ENCODE assay signal across 15 cellular contexts in the genomic region with DNA sequence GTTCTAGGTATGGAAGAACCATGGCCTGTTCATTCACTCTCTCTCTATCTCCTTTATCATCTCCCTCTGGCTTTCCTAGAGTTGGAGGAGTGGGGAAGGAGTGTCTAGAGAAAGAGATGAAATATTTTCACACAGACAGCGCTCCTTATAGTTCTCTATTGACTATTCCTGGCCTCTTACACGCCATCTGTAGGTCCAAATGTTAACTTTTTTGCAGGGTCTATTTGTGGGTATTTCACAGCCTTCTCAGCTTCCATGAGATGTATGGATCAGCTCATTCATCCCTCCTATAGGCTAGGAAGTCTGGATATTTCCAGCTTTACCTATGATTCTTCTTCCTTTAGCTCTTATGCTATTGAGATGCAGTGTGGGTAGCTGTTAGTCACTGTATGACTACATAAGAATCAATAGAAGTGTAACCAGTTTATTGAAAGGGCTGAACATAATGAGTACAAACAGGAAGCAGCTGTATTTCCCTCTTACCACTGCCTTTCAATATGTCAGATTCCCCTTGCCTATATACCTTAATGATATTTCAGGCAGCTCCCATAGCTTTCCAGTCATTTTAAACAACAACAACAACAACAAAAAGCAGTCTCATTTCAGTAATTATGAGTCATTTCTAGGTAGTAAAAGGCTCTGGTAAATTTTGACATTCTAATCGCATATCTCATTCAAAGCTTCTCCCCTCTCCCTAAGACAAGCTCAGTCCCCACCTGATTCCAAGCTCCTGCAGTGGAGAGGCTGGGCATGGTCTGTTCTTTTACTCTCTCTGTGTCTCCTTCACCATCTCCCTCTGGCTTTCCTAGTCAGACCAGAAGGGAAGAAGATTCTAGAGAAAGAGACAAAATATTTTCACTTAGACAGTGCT.
DNase-seq lines count a peak whose midpoint lies in the region; ATAC-seq and TF ChIP-seq lines count a peak whose summit lies in the region.
"Had no signal": no experiment of that assay in that cellular context is flagged by ENCODE, and none has a peak within 500 bp of the region (broad histone marks: within the 10 kb centered on the region; RNA-seq: fewer than 3 reads in every experiment).

No MANE protein-coding gene starts in this region.

- H3K9me3 Mint-ChIP-seq in activated naive CD4-positive, alpha-beta T cell treated with anti-CD3 and anti-CD28 coated beads, Interleukin-2, amount 50 U/mL, for 72 hours = no peaks in the 10 kb centered on the region
- H3K9me3 Mint-ChIP-seq in activated naive CD4-positive, alpha-beta T cell treated with anti-CD3 and anti-CD28 coated beads for 36 hours = no peaks in the 10 kb centered on the region
- H3K9me3 Mint-ChIP-seq: nephron had no signal

- no peaks in the 10 kb centered on the region for H3K9me3 ChIP-seq in OCI-LY1 (ENCODE audit: low read length)
- H3K9me3 ChIP-seq in neuronal stem cell (replicated peaks in 1 of 2; ENCODE audit: control insufficient read depth in 2 of 2, insufficient read depth in 1 of 2, low read depth in 1 of 2, low read length in 2 of 2) = peaks cover 3% of the 10 kb centered on the region in 2 donors
- H3K9me3 ChIP-seq: esophagus muscularis mucosa, stomach had no signal

- H3K23ac ChIP-seq in neuronal stem cell (ENCODE audit: low read depth, low read length, poor library complexity) = no peak overlapping the region

- no peaks in the 10 kb centered on the region for H3K79me2 ChIP-seq in OCI-LY1 (ENCODE audit: insufficient read depth, low read length)

- no peak overlapping the region for H3K14ac ChIP-seq in neuronal stem cell (ENCODE audit: low read length)

- H2BK12ac ChIP-seq in neuronal stem cell (ENCODE audit: low read length) = no peak overlapping the region

- no peak overlapping the region for H3K4me3 Mint-ChIP-seq in activated naive CD4-positive, alpha-beta T cell treated with anti-CD3 and anti-CD28 coated beads for 36 hours
- H3K4me3 Mint-ChIP-seq: nephron had no signal

- no peak overlapping the region for H2AFZ ChIP-seq in OCI-LY1 (ENCODE audit: low read length)
- H2AFZ ChIP-seq in neuronal stem cell (ENCODE audit: low read length) = peak overlapping the region; percentile 46
- H2AFZ ChIP-seq: GM23248 had no signal

- peaks cover 18% of the 10 kb centered on the region for H3K4me1 Mint-ChIP-seq in activated naive CD4-positive, alpha-beta T cell treated with anti-CD3 and anti-CD28 coated beads for 36 hours (ENCODE audit: low read depth)

- H3K27ac ChIP-seq in OCI-LY1 (ENCODE audit: low read depth, low read length, poor library complexity, severe bottlenecking) (no peak overlapping the region), neuronal stem cell (replicated peaks; ENCODE audit: low read length) (no peak overlapping the region)
- H3K27ac ChIP-seq: esophagus muscularis mucosa, GM23248, stomach had no signal

- no peaks in the 10 kb centered on the region for H3K9me2 ChIP-seq in OCI-LY1 (ENCODE audit: low read depth, low read length)

- H3K36me3 ChIP-seq in OCI-LY1 (ENCODE audit: insufficient read depth, low read length) (no peaks in the 10 kb centered on the region), neuronal stem cell (replicated peaks in 1 of 2; ENCODE audit: control insufficient read depth in 2 of 2, insufficient read depth in 2 of 2, low read length in 2 of 2) (no peaks in the 10 kb centered on the region)
- H3K36me3 ChIP-seq: esophagus muscularis mucosa, stomach had no signal

- peaks cover 3% of the 10 kb centered on the region for H3K4me1 ChIP-seq in OCI-LY1 (ENCODE audit: insufficient read depth, low read length, severe bottlenecking)
- no peaks in the 10 kb centered on the region for H3K4me1 ChIP-seq in neuronal stem cell (ENCODE audit: control insufficient read depth in 2 of 2, insufficient read depth in 1 of 2, low read depth in 1 of 2, low read length in 2 of 2)
- H3K4me1 ChIP-seq: esophagus muscularis mucosa, stomach had no signal

- H3K36me3 Mint-ChIP-seq in activated naive CD4-positive, alpha-beta T cell treated with anti-CD3 and anti-CD28 coated beads, Interleukin-2, amount 50 U/mL, for 72 hours = peaks cover 3% of the 10 kb centered on the region in 2 donors
- H3K36me3 Mint-ChIP-seq in activated naive CD4-positive, alpha-beta T cell treated with anti-CD3 and anti-CD28 coated beads for 36 hours (ENCODE audit: low read depth) = peaks cover 8% of the 10 kb centered on the region

- no peaks in the 10 kb centered on the region for H3K79me1 ChIP-seq in neuronal stem cell (ENCODE audit: low read depth, low read length)

- H3K27me3 ChIP-seq in OCI-LY1 (ENCODE audit: insufficient read depth, low read length) (no peaks in the 10 kb centered on the region), neuronal stem cell (ENCODE audit: control insufficient read depth in 3 of 3, insufficient read depth in 3 of 3, low read depth in 1 of 3, low read length in 3 of 3) (no peaks in the 10 kb centered on the region)
- H3K27me3 ChIP-seq: esophagus muscularis mucosa, stomach had no signal

- no peaks in the 10 kb centered on the region for H3K27me3 Mint-ChIP-seq in activated naive CD4-positive, alpha-beta T cell treated with anti-CD3 and anti-CD28 coated beads for 36 hours (ENCODE audit: low read depth)

- H3K27ac Mint-ChIP-seq in activated naive CD4-positive, alpha-beta T cell treated with anti-CD3 and anti-CD28 coated beads, Interleukin-2, amount 50 U/mL, for 72 hours = peak overlapping the region in 1 of 2 donors; percentile 70
- no peak overlapping the region for H3K27ac Mint-ChIP-seq in activated naive CD4-positive, alpha-beta T cell treated with anti-CD3 and anti-CD28 coated beads for 36 hours
- H3K27ac Mint-ChIP-seq: nephron had no signal

- no peaks in the 10 kb centered on the region for H4K20me1 ChIP-seq in OCI-LY1 (ENCODE audit: insufficient read depth, low read length)

- no peak overlapping the region for H2BK120ac ChIP-seq in neuronal stem cell (ENCODE audit: low read depth, low read length)

- intact Hi-C loops in activated naive CD4-positive, alpha-beta T cell treated with anti-CD3 and anti-CD28 coated beads for 36 hours (cut with micrococcal nuclease) = no loop called here

- H4K91ac ChIP-seq in neuronal stem cell (ENCODE audit: low read depth, low read length, poor library complexity) = no peak overlapping the region

- no peak overlapping the region for H2BK5ac ChIP-seq in neuronal stem cell (ENCODE audit: low read length)

- peak; percentile 18; the same call in 1 of the 2 replicates for TF ChIP-seq CTCF in OCI-LY1 (IDR thresholded peaks at IDR 0.05; ENCODE audit: low read length)

- ATAC-seq in activated naive CD4-positive, alpha-beta T cell treated with anti-CD3 and anti-CD28 coated beads, Interleukin-2, amount 50 U/mL, for 72 hours = peak; percentile 34 to 96
- peak; percentile 91 for ATAC-seq in HG02870 (IDR thresholded peaks at IDR 0.05; ENCODE audit: unreplicated experiment)

- CTCF ChIA-PET in activated naive CD4-positive, alpha-beta T cell treated with anti-CD3 and anti-CD28 coated beads for 36 hours (lab: Charles Lee) = no interaction called here

- no peak overlapping the region for H2BK15ac ChIP-seq in neuronal stem cell (ENCODE audit: low read length)

- no peak overlapping the region for H3K4ac ChIP-seq in neuronal stem cell (ENCODE audit: low read length)

- H3K4me3 ChIP-seq in OCI-LY1 (ENCODE audit: low read depth, low read length, poor library complexity, severe bottlenecking) = no peak overlapping the region
- no peak overlapping the region for H3K4me3 ChIP-seq in neuronal stem cell (ENCODE audit: low read length in 2 of 2)
- H3K4me3 ChIP-seq: esophagus muscularis mucosa, GM23248, stomach had no signal

- no peak overlapping the region for H4K8ac ChIP-seq in neuronal stem cell (ENCODE audit: low read depth, low read length)

- H3K18ac ChIP-seq in neuronal stem cell (ENCODE audit: low read length) = no peak overlapping the region

- no peaks in the 10 kb centered on the region for H3F3A ChIP-seq in OCI-LY1 (ENCODE audit: insufficient read depth, low read length)

- DNase-seq in activated naive CD4-positive, alpha-beta T cell treated with anti-CD3 and anti-CD28 coated beads, Interleukin-2, amount 50 U/mL, for 72 hours (ENCODE audit: low spot score in 2 of 2) = no peak
- no peak for DNase-seq in activated naive CD4-positive, alpha-beta T cell treated with anti-CD3 and anti-CD28 coated beads for 36 hours
- DNase-seq in neuronal stem cell (ENCODE audit: low spot score) (no peak), NCI-H446 treated with DMSO at 0.1 percent for 48 hours (lab: John Stamatoyannopoulos, UW) (no peak), cerebellar nuclear complex (lab: John Stamatoyannopoulos, UW) (no peak)
- DNase-seq in activated effector memory CD4-positive, alpha-beta T cell treated with anti-CD3 and anti-CD28 coated beads, Interleukin-2, amount 50 U/mL, for 16 hours = no peak
- DNase-seq: AML-193, GM23248, NCI-H2171, stomach, SW 1271 had no signal

- no peak overlapping the region for H3K4me2 ChIP-seq in OCI-LY1 (ENCODE audit: low read length)
- no peak overlapping the region for H3K4me2 ChIP-seq in neuronal stem cell (ENCODE audit: insufficient read depth, low read length, poor library complexity, severe bottlenecking)

- H2AK5ac ChIP-seq in neuronal stem cell (ENCODE audit: low read depth, low read length) = no peak overlapping the region

- H3K9ac ChIP-seq in OCI-LY1 (ENCODE audit: low read length) (no peak overlapping the region), neuronal stem cell (ENCODE audit: low read depth, low read length, poor library complexity) (no peak overlapping the region)
- H3K9ac ChIP-seq: GM23248 had no signal

- whole genome bisulfite sequencing in neuronal stem cell (ENCODE audit: extremely low coverage in 2 of 2, insufficient read length in 2 of 2, insufficient replicate concordance in 1 of 2), 2 donors = no CpG with 5 or more reads among the region's 3 CpGs
